In the genomic region with DNA sequence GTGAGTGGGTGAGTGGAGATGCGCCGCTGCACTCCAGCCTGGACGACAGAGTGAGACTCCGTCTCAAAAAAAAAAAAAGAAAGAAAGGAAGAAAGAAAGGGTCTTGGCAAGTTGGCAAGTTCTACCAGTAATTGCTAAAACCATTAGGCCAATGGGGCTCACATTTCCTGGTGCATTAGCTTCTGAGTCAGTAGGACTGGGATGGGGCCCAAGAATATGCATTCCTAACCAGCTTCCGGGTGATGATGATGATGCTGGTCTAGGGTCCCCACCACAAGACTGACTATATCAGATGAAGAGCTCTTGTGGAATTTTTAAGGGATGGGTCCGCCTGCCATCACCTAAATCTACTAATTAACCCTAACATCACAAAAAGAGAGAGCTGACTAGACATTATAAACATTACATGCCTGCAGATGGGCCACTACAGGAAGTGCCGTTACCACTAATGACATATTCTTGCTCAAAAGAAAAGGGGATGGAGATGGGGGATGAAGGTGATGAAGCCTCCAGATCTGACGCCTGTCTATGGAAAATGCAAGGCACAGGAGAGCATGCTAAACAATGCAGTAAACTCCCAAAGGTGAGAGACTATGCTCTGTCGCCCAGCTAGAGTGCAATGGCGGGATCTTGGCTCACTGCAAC, we compare ENCODE assay signal across 12 cellular contexts. TPM values are rescaled to one million over a fixed set of nuclear protein-coding genes. Genes with fewer than 3 reads are reported as not detected.
"Had no signal": no experiment of that assay in that cellular context is flagged by ENCODE, and none has a peak within 500 bp of the region (broad histone marks: within the 10 kb centered on the region; RNA-seq: fewer than 3 reads in every experiment).

No MANE protein-coding gene starts in this region.

- H3K27ac ChIP-seq: hepatocyte, testis had no signal

- H3K4me3 ChIP-seq: hepatocyte, testis had no signal

- H3K27ac Mint-ChIP-seq: activated naive CD4-positive, alpha-beta T cell treated with anti-CD3 and anti-CD28 coated beads, Interleukin-2, amount 10 ng/mL, durations not matched to agents 7 days and 5 days; activated T-helper 17 cell treated with anti-CD3 and anti-CD28 coated beads, Interleukin-2, amount 50 U/mL, for 72 hours; natural killer cell; stimulated activated naive CD8-positive, alpha-beta T cell treated with anti-CD3 and anti-CD28 coated beads, Interleukin-15, Interleukin-2, amounts not matched to agents 100 ng/mL and 50 ng/mL, for 24 hours had no signal

- H3K4me3 Mint-ChIP-seq: activated naive CD4-positive, alpha-beta T cell treated with anti-CD3 and anti-CD28 coated beads, Interleukin-2, amount 10 ng/mL, durations not matched to agents 7 days and 5 days; activated T-helper 17 cell treated with anti-CD3 and anti-CD28 coated beads, Interleukin-2, amount 50 U/mL, for 72 hours; natural killer cell; stimulated activated naive CD8-positive, alpha-beta T cell treated with anti-CD3 and anti-CD28 coated beads, Interleukin-15, Interleukin-2, amounts not matched to agents 100 ng/mL and 50 ng/mL, for 24 hours had no signal

- H3K36me3 Mint-ChIP-seq: activated naive CD4-positive, alpha-beta T cell treated with anti-CD3 and anti-CD28 coated beads, Interleukin-2, amount 10 ng/mL, durations not matched to agents 7 days and 5 days; natural killer cell had no signal

- H3K4me1 Mint-ChIP-seq: activated naive CD4-positive, alpha-beta T cell treated with anti-CD3 and anti-CD28 coated beads, Interleukin-2, amount 10 ng/mL, durations not matched to agents 7 days and 5 days; activated T-helper 17 cell treated with anti-CD3 and anti-CD28 coated beads, Interleukin-2, amount 50 U/mL, for 72 hours; natural killer cell had no signal

- H2AFZ ChIP-seq: hepatocyte had no signal

- H3K27me3 Mint-ChIP-seq: stimulated activated naive CD8-positive, alpha-beta T cell treated with anti-CD3 and anti-CD28 coated beads, Interleukin-15, Interleukin-2, amounts not matched to agents 100 ng/mL and 50 ng/mL, for 24 hours had no signal

- H3K4me1 ChIP-seq: testis had no signal

- H3K9me3 Mint-ChIP-seq: activated naive CD4-positive, alpha-beta T cell treated with anti-CD3 and anti-CD28 coated beads, Interleukin-2, amount 10 ng/mL, durations not matched to agents 7 days and 5 days; activated T-helper 17 cell treated with anti-CD3 and anti-CD28 coated beads, Interleukin-2, amount 50 U/mL, for 72 hours; natural killer cell; stimulated activated naive CD8-positive, alpha-beta T cell treated with anti-CD3 and anti-CD28 coated beads, Interleukin-15, Interleukin-2, amounts not matched to agents 100 ng/mL and 50 ng/mL, for 24 hours had no signal

- H3K9me3 ChIP-seq: testis had no signal

- ATAC-seq: activated T-helper 17 cell treated with anti-CD3 and anti-CD28 coated beads, Interleukin-2, amount 50 U/mL, for 72 hours; natural killer cell had no signal

- DNase-seq: activated CD4-positive, alpha-beta T cell treated with anti-CD3 and anti-CD28 coated beads, Interleukin-2, amount 50 U/mL, for 48 hours; activated CD4-positive, CD25-positive, alpha-beta regulatory T cell treated with anti-CD3 and anti-CD28 coated beads, Interleukin-2, amount 50 U/mL, for 72 hours; activated naive CD4-positive, alpha-beta T cell treated with anti-CD3 and anti-CD28 coated beads, Interleukin-2, amount 10 ng/mL, durations not matched to agents 7 days and 5 days; islet precursor cell; natural killer cell; posterior cingulate gyrus; small intestine; testis had no signal

- H3K4me2 ChIP-seq: hepatocyte had no signal

- H3K27me3 ChIP-seq: hepatocyte, testis had no signal

RNA-seq across cellular contexts. Expression of gene MYH11, which starts 13.1 kb away (rescaled TPM):
- total RNA-seq: activated T-helper 17 cell treated with anti-CD3 and anti-CD28 coated beads, Interleukin-2, amount 50 U/mL, for 72 hours; glomerular endothelial cell had no signal
